Comparison of ENCODE assay signal across 27 cellular contexts in genomic region chr3:10695595-10696285, GRCh38.
"Had no signal": no experiment of that assay in that cellular context is flagged by ENCODE, and none has a peak within 500 bp of the region (broad histone marks: within the 10 kb centered on the region; RNA-seq: fewer than 3 reads in every experiment).

No MANE protein-coding gene starts in this region.

- H3K27ac ChIP-seq: coronary artery, esophagus squamous epithelium, gastroesophageal sphincter, heart left ventricle, neutrophil, spleen, tibial artery had no signal

- H3K9me3 ChIP-seq: esophagus squamous epithelium, gastroesophageal sphincter, heart left ventricle, neutrophil, spleen, tibial artery had no signal

- H3K4me1 ChIP-seq: esophagus squamous epithelium, gastroesophageal sphincter, heart left ventricle, spleen had no signal

- H3K9me3 Mint-ChIP-seq: activated naive CD8-positive, alpha-beta T cell treated with anti-CD3 and anti-CD28 coated beads, Interleukin-2, amount 10 ng/mL, durations not matched to agents 7 days and 5 days; activated T-cell treated with anti-CD3 and anti-CD28 coated beads, Interleukin-2, amount 50 U/mL, for 4 hours; activated T-helper 2 cell treated with anti-CD3 and anti-CD28 coated beads, Interferon-gamma antibody, Interleukin-2, Interleukin-4, amounts not matched to agents 10 μg/mL and 5 μg/mL and 100 μg/mL, durations not matched to agents 14 hours and 24 hours and 36 hours; endodermal cell; memory B cell; nephron; stimulated activated naive CD8-positive, alpha-beta T cell treated with anti-CD3 and anti-CD28 coated beads, Interleukin-15, Interleukin-2, amounts not matched to agents 100 ng/mL and 50 ng/mL, for 24 hours had no signal

- H3K4me3 ChIP-seq: coronary artery, esophagus squamous epithelium, gastroesophageal sphincter, heart left ventricle, spleen, tibial artery had no signal

- H3K27ac Mint-ChIP-seq: activated naive CD8-positive, alpha-beta T cell treated with anti-CD3 and anti-CD28 coated beads, Interleukin-2, amount 10 ng/mL, durations not matched to agents 7 days and 5 days; activated T-helper 2 cell treated with anti-CD3 and anti-CD28 coated beads, Interferon-gamma antibody, Interleukin-2, Interleukin-4, amounts not matched to agents 10 μg/mL and 5 μg/mL and 100 μg/mL, durations not matched to agents 14 hours and 24 hours and 36 hours; endodermal cell; memory B cell; nephron; stimulated activated naive CD8-positive, alpha-beta T cell treated with anti-CD3 and anti-CD28 coated beads, Interleukin-15, Interleukin-2, amounts not matched to agents 100 ng/mL and 50 ng/mL, for 24 hours; T-helper 17 cell had no signal

- H3K36me3 Mint-ChIP-seq: activated naive CD8-positive, alpha-beta T cell treated with anti-CD3 and anti-CD28 coated beads, Interleukin-2, amount 10 ng/mL, durations not matched to agents 7 days and 5 days; memory B cell had no signal

- H3K36me3 ChIP-seq: esophagus squamous epithelium, gastroesophageal sphincter, heart left ventricle, neutrophil, spleen, tibial artery had no signal

- DNase-seq: activated CD4-positive, alpha-beta T cell treated with anti-CD3 and anti-CD28 coated beads for 4 hours; activated CD4-positive, alpha-beta T cell treated with anti-CD3 and anti-CD28 coated beads, Interleukin-2, amount 50 U/mL, for 48 hours; activated CD4-positive, CD25-positive, alpha-beta regulatory T cell; activated CD8-positive, alpha-beta memory T cell treated with anti-CD3 and anti-CD28 coated beads, Interleukin-2, amount 50 U/mL, for 48 hours; activated naive CD4-positive, alpha-beta T cell treated with Interleukin-2 at 50 U/mL for 16 hours; activated naive CD8-positive, alpha-beta T cell treated with anti-CD3 and anti-CD28 coated beads, Interleukin-2, amount 10 ng/mL, durations not matched to agents 7 days and 5 days; activated T-cell treated with anti-CD3 and anti-CD28 coated beads, Interleukin-2, amount 50 U/mL, for 4 hours; amniotic stem cell; cerebellar nuclear complex; endodermal cell; esophagus squamous epithelium; heart left ventricle; islet precursor cell; left cardiac atrium; spleen; stimulated activated CD4-positive, alpha-beta T cell treated with anti-CD3 and anti-CD28 coated beads, Interleukin-4, amount 100 ng/mL, for 4 hours; substantia nigra; T-helper 17 cell; tibial artery had no signal

- H3K27me3 ChIP-seq: tibial artery had no signal

- H3K4me1 Mint-ChIP-seq: activated naive CD8-positive, alpha-beta T cell treated with anti-CD3 and anti-CD28 coated beads, Interleukin-2, amount 10 ng/mL, durations not matched to agents 7 days and 5 days; endodermal cell; memory B cell; nephron; T-helper 17 cell had no signal

- H3K4me3 Mint-ChIP-seq: activated naive CD8-positive, alpha-beta T cell treated with anti-CD3 and anti-CD28 coated beads, Interleukin-2, amount 10 ng/mL, durations not matched to agents 7 days and 5 days; activated T-cell treated with anti-CD3 and anti-CD28 coated beads, Interleukin-2, amount 50 U/mL, for 4 hours; endodermal cell; memory B cell; nephron; stimulated activated naive CD8-positive, alpha-beta T cell treated with anti-CD3 and anti-CD28 coated beads, Interleukin-15, Interleukin-2, amounts not matched to agents 100 ng/mL and 50 ng/mL, for 24 hours; T-helper 17 cell had no signal

- FAIRE-seq: bronchial epithelial cell had no signal
